9 cellular contexts compared by ENCODE assay signal in genomic region chr3:53269888-53270880, GRCh38. TPM values are rescaled to one million over a fixed set of nuclear protein-coding genes. Genes with fewer than 3 reads are reported as not detected.
DNase-seq lines count a peak whose midpoint lies in the region; ATAC-seq and TF ChIP-seq lines count a peak whose summit lies in the region.
"Had no signal": no experiment of that assay in that cellular context is flagged by ENCODE, and none has a peak within 500 bp of the region (broad histone marks: within the 10 kb centered on the region; RNA-seq: fewer than 3 reads in every experiment).

No MANE protein-coding gene starts in this region.

- no peaks in the 10 kb centered on the region for H3K36me3 Mint-ChIP-seq in chondrocyte (ENCODE audit: low read depth)
- H3K36me3 Mint-ChIP-seq: T-cell had no signal

- TF ChIP-seq POLR2A in Raji (IDR thresholded peaks at IDR 0.05; ENCODE audit: insufficient read depth, low read depth, low read length): 0 out of 2 replicates have a peak, but pooled peaks have one; percentile 21

- TF ChIP-seq RAD21 in Ishikawa (IDR thresholded peaks at IDR 0.05; ENCODE audit: low read depth): no peak; the same call in 1 of the 2 replicates

- no peak overlapping the region for H3K4me3 Mint-ChIP-seq in chondrocyte (ENCODE audit: unreplicated experiment)
- H3K4me3 Mint-ChIP-seq: T-cell had no signal

- peak; percentile 50 for TF ChIP-seq CTCF in chondrocyte (IDR thresholded peaks at IDR 0.05)

- ATAC-seq in GM18909 (IDR thresholded peaks at IDR 0.05; ENCODE audit: poor library complexity, unreplicated experiment) (peak; percentile 60), GM19397 (IDR thresholded peaks at IDR 0.05; ENCODE audit: unreplicated experiment) (no peak)

- no peaks in the 10 kb centered on the region for H3K9me3 Mint-ChIP-seq in chondrocyte (ENCODE audit: low read depth)
- H3K9me3 Mint-ChIP-seq: T-cell had no signal

- peak overlapping the region; percentile 95 for H3K27ac Mint-ChIP-seq in chondrocyte (ENCODE audit: unreplicated experiment)
- H3K27ac Mint-ChIP-seq: T-cell had no signal

- H3K4me1 Mint-ChIP-seq in chondrocyte (ENCODE audit: low read depth): peaks cover 22% of the 10 kb centered on the region

- H3K27me3 Mint-ChIP-seq in chondrocyte (ENCODE audit: low read depth): no peaks in the 10 kb centered on the region
- H3K27me3 Mint-ChIP-seq: T-cell had no signal

- TF ChIP-seq EP300 in Ishikawa (IDR thresholded peaks at IDR 0.05; ENCODE audit: borderline replicate concordance): peak; percentile 85

- DNase-seq in AG20443 (ENCODE audit: low spot score): peak; percentile 96
- peak; percentile 96 for DNase-seq in chondrocyte (ENCODE audit: low spot score)
- DNase-seq in kidney glomerular epithelial cell (lab: John Stamatoyannopoulos, UW): peak; percentile 83
- peak; percentile 88 for DNase-seq in smooth muscle cell of the brain vasculature (ENCODE audit: low read depth, low spot score)

TF ChIP-seq in Ishikawa, 13 proteins besides CTCF, POLR2A, EP300 and RAD21:
- TF ChIP-seq REST (IDR thresholded peaks at IDR 0.05; ENCODE audit: low read depth): no peak
- TF ChIP-seq CREB1 (IDR thresholded peaks at IDR 0.05; ENCODE audit: low read depth): no peak
- no peak; the same call in 1 of the 2 replicates for TF ChIP-seq FOXM1 (IDR thresholded peaks at IDR 0.05; ENCODE audit: borderline replicate concordance, low read depth)
- peak; percentile 60; the same call in 1 of the 2 replicates for TF ChIP-seq YY1 (IDR thresholded peaks at IDR 0.05; ENCODE audit: low read depth)
- peak; percentile 50 for TF ChIP-seq TEAD4 (IDR thresholded peaks at IDR 0.05)
- 0 out of 2 replicates have a peak, but pooled peaks have one; percentile 13 for TF ChIP-seq USF1 (IDR thresholded peaks at IDR 0.05)
- TF ChIP-seq TAF1 (IDR thresholded peaks at IDR 0.05; ENCODE audit: low read depth): peak; percentile 37; the same call in 1 of the 2 replicates
- peak; percentile 84 for TF ChIP-seq ZBTB7A (IDR thresholded peaks at IDR 0.05; ENCODE audit: low read depth)
- TF ChIP-seq EGR1 (IDR thresholded peaks at IDR 0.05): no peak
- TF ChIP-seq NFIC (IDR thresholded peaks at IDR 0.05): peak; percentile 81
- peak; percentile 88 for TF ChIP-seq MAX (IDR thresholded peaks at IDR 0.05)
- 0 out of 2 replicates have a peak, but pooled peaks have one; percentile 1 for TF ChIP-seq CEBPB (IDR thresholded peaks at IDR 0.05)
- peak; percentile 63 for TF ChIP-seq TCF12 (IDR thresholded peaks at IDR 0.05; ENCODE audit: low read depth)

RNA-seq across cellular contexts. Expression of gene TKT, which starts 14.4 kb away (rescaled TPM):
- total RNA-seq in chondrocyte: 165 to 299 TPM (median 169 TPM) in 3 replicates
